In genomic region chr2:111462572-111462971, GRCh38 we compare ENCODE assay signal across 1 cellular context.
A peak's percentile ranks its signal among the peaks of the same experiment; 100 is the strongest.
TF ChIP-seq lines count a peak whose summit lies in the region.

No MANE protein-coding gene starts in this region.

TF ChIP-seq in SK-N-SH treated with all-trans-retinoic acid at 6 μM for 48 hours, 23 proteins besides CTCF, POLR2A, EP300 and RAD21:
- 0 out of 2 replicates have a peak, but pooled peaks have one; percentile 19 for TF ChIP-seq ISL1 (CRISPR knock-in tag; IDR thresholded peaks at IDR 0.05)
